19 cellular contexts compared by ENCODE assay signal in genomic region chr2:101958071-101958470, GRCh38. TPM values are rescaled to one million over a fixed set of nuclear protein-coding genes. Genes with fewer than 3 reads are reported as not detected.
DNase-seq lines count a peak whose midpoint lies in the region; ATAC-seq lines count a peak whose summit lies in the region.
"Had no signal": no experiment of that assay in that cellular context is flagged by ENCODE, and none has a peak within 500 bp of the region (broad histone marks: within the 10 kb centered on the region; RNA-seq: fewer than 3 reads in every experiment).

No MANE protein-coding gene starts in this region.

- DNase-seq in EL, result peak; percentile 37
- peak; percentile 72 for DNase-seq in RPMI7951 (ENCODE audit: low read depth)
- peak; percentile 56 for DNase-seq in fibroblast of gingiva (ENCODE audit: low read depth)
- no peak for DNase-seq in NCI-H1105 treated with DMSO at 0.1 percent for 48 hours (lab: John Stamatoyannopoulos, UW)
- DNase-seq in COR-L47 (lab: John Stamatoyannopoulos, UW), result no peak
- DNase-seq: activated CD8-positive, alpha-beta memory T cell treated with anti-CD3 and anti-CD28 coated beads, Interleukin-2, amount 10 ng/mL, durations not matched to agents 7 days and 5 days; C1 segment of cervical spinal cord; midbrain; NCI-H2107; NK-92 treated with Interleukin-12 subunit alpha and Interleukin-12 subunit beta, amount 100 ng/mL, for 24 hours; posterior cingulate gyrus; stimulated activated CD8-positive, alpha-beta memory T cell treated with anti-CD3 and anti-CD28 coated beads, Interleukin-4, amount 100 ng/mL, for 48 hours had no signal

- ATAC-seq in HG02840 (IDR thresholded peaks at IDR 0.05; ENCODE audit: low FRiP score, unreplicated experiment) (no peak), GM18520 (IDR thresholded peaks at IDR 0.05; ENCODE audit: unreplicated experiment) (no peak)
- ATAC-seq: activated CD8-positive, alpha-beta memory T cell treated with anti-CD3 and anti-CD28 coated beads, Interleukin-2, amount 10 ng/mL, durations not matched to agents 7 days and 5 days had no signal

- H3K27ac ChIP-seq in skin epidermis, result peak overlapping the region in 12 of 21 experiments; percentile 1 to 96 (median 59)
- H3K27ac ChIP-seq: HL-60, VCaP had no signal

- no peak overlapping the region for H3K4me3 ChIP-seq in skin epidermis

RNA-seq across cellular contexts. Expression of gene IL1R2, which starts 33.7 kb away (rescaled TPM):
- 3.0 and 4.3 TPM in 2 replicates for total RNA-seq in RPMI7951 (2014; rRNA removed; shearing (Covaris generic))
- total RNA-seq: chondrocyte, H1 had no signal

Comparison
In these comparisons a context has a peak if more than half of its experiments do, and no peak if none do; other contexts are left out.
1. DNase-seq: peak in EL (single experiment), RPMI7951 (single experiment) and fibroblast of gingiva (single experiment); none in NCI-H1105 treated with DMSO at 0.1 percent for 48 hours (single experiment) and COR-L47 (single experiment).